In the genomic region with DNA sequence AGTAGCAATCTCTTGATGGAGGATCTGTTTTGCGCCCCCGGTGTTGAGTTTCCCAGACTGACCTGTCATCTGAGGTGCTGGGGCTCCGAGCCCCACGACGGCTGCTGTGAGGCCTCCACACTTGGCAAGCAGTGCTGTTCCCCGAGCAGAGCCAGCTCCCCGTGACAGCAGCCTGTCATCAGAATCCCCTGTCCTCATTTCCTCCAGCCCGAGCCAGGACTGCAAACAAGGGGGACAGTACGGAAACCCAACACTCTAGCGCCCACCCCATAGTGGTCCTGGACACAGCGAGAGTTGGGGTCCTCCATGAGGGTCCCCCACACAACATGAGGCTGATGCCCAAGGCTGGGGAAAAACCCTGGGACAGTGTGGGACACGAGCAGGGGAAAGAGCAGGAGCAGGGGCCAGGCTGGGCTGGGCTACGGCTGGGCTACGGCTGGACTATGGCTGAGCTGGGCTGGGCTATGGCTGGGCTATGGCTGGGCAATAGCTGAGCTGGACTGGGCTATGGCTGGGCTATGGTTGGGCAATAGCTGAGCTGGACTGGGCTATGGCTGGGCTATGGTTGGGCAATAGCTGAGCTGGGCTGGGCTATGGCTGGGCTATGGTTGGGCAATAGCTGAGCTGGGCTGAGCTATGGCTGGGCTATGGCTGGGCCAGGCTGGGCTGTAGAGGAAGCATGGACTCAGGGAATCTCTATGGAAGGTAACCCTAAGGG, we compare ENCODE assay signal across 13 cellular contexts. TPM values are rescaled to one million over a fixed set of nuclear protein-coding genes. Genes with fewer than 3 reads are reported as not detected.
DNase-seq lines count a peak whose midpoint lies in the region; ATAC-seq and TF ChIP-seq lines count a peak whose summit lies in the region.
"Had no signal": no experiment of that assay in that cellular context is flagged by ENCODE, and none has a peak within 500 bp of the region (broad histone marks: within the 10 kb centered on the region; RNA-seq: fewer than 3 reads in every experiment).

No MANE protein-coding gene starts in this region.

- intact Hi-C loops in right lobe of liver (cut with DNase I): no loop called here

- in situ Hi-C loops in GM13977 (cut with MboI; ENCODE audit: low pct_unique_long_range_greater_than_20kb, low sequenced_read_pairs, unreplicated experiment): no loop called here

- TF ChIP-seq POLR2A in right lobe of liver (IDR thresholded peaks at IDR 0.05): no peak

- peak; percentile 82 to 90 (median 85) for ATAC-seq in right lobe of liver
- ATAC-seq: GM12878 had no signal

- H3K27me3 ChIP-seq in right lobe of liver: no peaks in the 10 kb centered on the region
- H3K27me3 ChIP-seq: uterus had no signal

- H3K27ac ChIP-seq in coronary artery (peak overlapping the region; percentile 31 to 85), right lobe of liver (peak overlapping the region in 2 of 3 donors; percentile 36 to 55)
- H3K27ac ChIP-seq: uterus had no signal

- 68% methylated on average over 11 of the region's 14 CpGs for WGBS in right lobe of liver (ENCODE audit: insufficient coverage, low coverage, low lambda C conversion rate, missing lambda C conversion rate)

- no peak for TF ChIP-seq CTCF in coronary artery (IDR thresholded peaks at IDR 0.05)
- TF ChIP-seq CTCF in right lobe of liver (IDR thresholded peaks at IDR 0.05): no peak
- no peak for TF ChIP-seq CTCF in GM13977 (IDR thresholded peaks at IDR 0.05; ENCODE audit: extremely low read depth, insufficient read depth, missing control alignments)

- no peaks in the 10 kb centered on the region for H3K9me3 ChIP-seq in right lobe of liver
- H3K9me3 ChIP-seq: uterus had no signal

- DNase-seq in AG08395 (ENCODE audit: low spot score): peak; percentile 36
- peak; percentile 87 for DNase-seq in HuH-7.5 (ENCODE audit: low spot score)
- DNase-seq in coronary artery (ENCODE audit: low spot score): no peak
- peak; percentile 72 to 86 (median 83) for DNase-seq in right lobe of liver
- no peak for DNase-seq in NCI-H510A treated with DMSO at 0.1 percent for 48 hours (lab: John Stamatoyannopoulos, UW)
- no peak for DNase-seq in activated effector memory CD4-positive, alpha-beta T cell treated with Interleukin-2 at 50 U/mL for 16 hours
- no peak for DNase-seq in GM13977 (ENCODE audit: low spot score)
- DNase-seq in germinal center (ENCODE audit: low spot score): no peak
- DNase-seq: activated CD4-positive, alpha-beta T cell treated with anti-CD3 and anti-CD28 coated beads, Interleukin-2, amount 10 ng/mL, durations not matched to agents 7 days and 5 days; NCI-H1930; SHP77 treated with DMSO at 0.1 percent for 48 hours had no signal

- H3K4me1 ChIP-seq in right lobe of liver: peaks cover 0 to 6% (median 0%) of the 10 kb centered on the region in 4 donors
- H3K4me1 ChIP-seq: uterus had no signal

- peak overlapping the region; percentile 20 for H3K4me3 ChIP-seq in coronary artery
- H3K4me3 ChIP-seq in right lobe of liver: no peak overlapping the region
- H3K4me3 ChIP-seq: GM12878, uterus had no signal

- no peaks in the 10 kb centered on the region for H3K36me3 ChIP-seq in right lobe of liver
- H3K36me3 ChIP-seq: uterus had no signal

RNA-seq across cellular contexts. Expression of a gene that starts 1.5 kb away (rescaled TPM):
- total RNA-seq in right lobe of liver: under 1 TPM in 4 of 6 experiments, not detected in 2; 0.04 to 0.19 (median 0.11) TPM
- total RNA-seq: activated CD4-positive, alpha-beta T cell treated with anti-CD3 and anti-CD28 coated beads, Interleukin-2, amount 10 ng/mL, durations not matched to agents 7 days and 5 days; GM12878 had no signal

RNA-seq across cellular contexts. Expression of a gene that starts 21.8 kb away (rescaled TPM):
- 1 to 10 TPM in 1 of 6 experiments, under 1 TPM in 2, not detected in 3; 0.27 to 1.4 (median 0.31) TPM for total RNA-seq in right lobe of liver
- total RNA-seq: activated CD4-positive, alpha-beta T cell treated with anti-CD3 and anti-CD28 coated beads, Interleukin-2, amount 10 ng/mL, durations not matched to agents 7 days and 5 days; GM12878 had no signal

RNA-seq across cellular contexts. Expression of a gene that starts 36.8 kb away (rescaled TPM):
- total RNA-seq in right lobe of liver: 1 to 10 TPM in 1 of 6 experiments, under 1 TPM in 5; 0.11 to 1.1 (median 0.50) TPM

Comparison
In these comparisons a context has a peak if more than half of its experiments do, and no peak if none do; other contexts are left out.
1. DNase-seq: peak in AG08395 (single experiment), HuH-7.5 (single experiment) and right lobe of liver (3 of 3); none in coronary artery (single experiment), NCI-H510A treated with DMSO at 0.1 percent for 48 hours (single experiment), activated effector memory CD4-positive, alpha-beta T cell treated with Interleukin-2 at 50 U/mL for 16 hours (single experiment), GM13977 (single experiment) and germinal center (single experiment).